8 cellular contexts compared by ENCODE assay signal in genomic region chr5:149580808-149581191, GRCh38. TPM values are rescaled to one million over a fixed set of nuclear protein-coding genes. Genes with fewer than 3 reads are reported as not detected.
DNase-seq lines count a peak whose midpoint lies in the region; ATAC-seq, FAIRE-seq and TF ChIP-seq lines count a peak whose summit lies in the region.

No MANE protein-coding gene starts in this region.

- H3K4me1 ChIP-seq in HUES6 (ENCODE audit: control insufficient read depth, insufficient read depth, low read length) = peaks cover 9% of the 10 kb centered on the region
- H3K4me1 ChIP-seq in kidney (ENCODE audit: control insufficient read depth in 1 of 2, insufficient read depth in 1 of 2, low read depth in 1 of 2, low read length in 2 of 2) = peaks cover 6 to 12% of the 10 kb centered on the region in 2 donors

- H3K9me3 ChIP-seq in HUES6 (ENCODE audit: control insufficient read depth, insufficient read depth, low read depth, low read length) = no peaks in the 10 kb centered on the region
- H3K9me3 ChIP-seq in kidney (ENCODE audit: control insufficient read depth in 1 of 2, low read length in 2 of 2) = no peaks in the 10 kb centered on the region

- TF ChIP-seq CTCF in astrocyte of the cerebellum (IDR thresholded peaks at IDR 0.05; ENCODE audit: low read depth, low read length, missing control alignments) (no peak), kidney (IDR thresholded peaks at IDR 0.05; ENCODE audit: borderline replicate concordance, extremely low read depth, insufficient read depth) (no peak)

- in situ Hi-C loops in astrocyte of the cerebellum (cut with HindIII; ENCODE audit: low sequenced_read_pairs) = no loop called here

- H3K9ac ChIP-seq in HUES6 (ENCODE audit: low read length) = no peak overlapping the region
- H3K9ac ChIP-seq in kidney (ENCODE audit: low read length in 2 of 2) = peak overlapping the region in 1 of 2 donors; percentile 37

- H3K27me3 Mint-ChIP-seq in stimulated activated naive CD8-positive, alpha-beta T cell treated with anti-CD3 and anti-CD28 coated beads, Interleukin-15, amount 100 ng/mL, for 72 hours = peaks cover 9% of the 10 kb centered on the region

- peaks cover 27% of the 10 kb centered on the region for H3K4me1 Mint-ChIP-seq in stimulated activated naive CD8-positive, alpha-beta T cell treated with anti-CD3 and anti-CD28 coated beads, Interleukin-15, amount 100 ng/mL, for 72 hours

- H3K4me3 ChIP-seq in HUES6 (ENCODE audit: low read depth, low read length) = peak overlapping the region; percentile 66
- H3K4me3 ChIP-seq in astrocyte of the cerebellum (ENCODE audit: low read depth, low read length) = peak overlapping the region; percentile 39
- peak overlapping the region; percentile 36 to 65 for H3K4me3 ChIP-seq in kidney (ENCODE audit: low read length in 2 of 2)

- no peaks in the 10 kb centered on the region for H3K36me3 ChIP-seq in HUES6 (ENCODE audit: control insufficient read depth, insufficient read depth, low read length)
- no peaks in the 10 kb centered on the region for H3K36me3 ChIP-seq in kidney (ENCODE audit: control insufficient read depth in 1 of 2, insufficient read depth in 2 of 2, low read length in 2 of 2)

- H3K27ac Mint-ChIP-seq in stimulated activated naive CD8-positive, alpha-beta T cell treated with anti-CD3 and anti-CD28 coated beads, Interleukin-15, amount 100 ng/mL, for 72 hours = peak overlapping the region in 1 of 2 donors; percentile 33

- H3K4me3 Mint-ChIP-seq in stimulated activated naive CD8-positive, alpha-beta T cell treated with anti-CD3 and anti-CD28 coated beads, Interleukin-15, amount 100 ng/mL, for 72 hours = peak overlapping the region; percentile 72 to 87

- no peak for FAIRE-seq in kidney (lab: Jason Lieb, UNC)

- intact Hi-C loops in kidney (cut with DNase I) = no loop called here

- H3K27ac ChIP-seq in HUES6 (ENCODE audit: low read depth, low read length) (no peak overlapping the region), kidney (ENCODE audit: low read depth in 2 of 2, low read length in 2 of 2) (peak overlapping the region in 1 of 2 donors; percentile 55)

- ATAC-seq in stimulated activated naive CD8-positive, alpha-beta T cell treated with anti-CD3 and anti-CD28 coated beads, Interleukin-15, amount 100 ng/mL, for 72 hours = peak; percentile 24
- no peak for ATAC-seq in GM21528 (IDR thresholded peaks at IDR 0.05; ENCODE audit: low FRiP score, unreplicated experiment)
- ATAC-seq in GM21737 (IDR thresholded peaks at IDR 0.05; ENCODE audit: unreplicated experiment) = no peak

- H3K9me3 Mint-ChIP-seq in stimulated activated naive CD8-positive, alpha-beta T cell treated with anti-CD3 and anti-CD28 coated beads, Interleukin-15, amount 100 ng/mL, for 72 hours = no peaks in the 10 kb centered on the region

- DNase-seq in astrocyte of the cerebellum (ENCODE audit: low read depth) (no peak), kidney (no peak), NOMO-1 treated with dmso at 0.1 percent for 144 hours (lab: John Stamatoyannopoulos, UW; ENCODE audit: unreplicated experiment) (no peak)
- no peak for DNase-seq in stimulated activated naive CD8-positive, alpha-beta T cell treated with anti-CD3 and anti-CD28 coated beads, Interleukin-15, amount 100 ng/mL, for 72 hours
- no peak for DNase-seq in effector CD8-positive, alpha-beta T cell (lab: John Stamatoyannopoulos, UW)

- peaks cover 33% of the 10 kb centered on the region for H3K27me3 ChIP-seq in HUES6 (ENCODE audit: control insufficient read depth, insufficient read depth, low read length)

RNA-seq across cellular contexts. Expression of gene ARHGEF37, which starts 0.5 kb away (rescaled TPM):
- total RNA-seq in kidney = 21.8 TPM
- polyA plus RNA-seq in kidney (ENCODE audit: insufficient read depth, low read depth, low replicate concordance) = 6.9 TPM

RNA-seq across cellular contexts. Expression of gene CSNK1A1, which starts 29.6 kb away (rescaled TPM):
- total RNA-seq in kidney = 221 TPM
- 63.9 TPM for polyA plus RNA-seq in kidney (ENCODE audit: insufficient read depth, low read depth, low replicate concordance)
